In genomic region chr1:236795757-236796719, GRCh38 we compare ENCODE assay signal across 8 cellular contexts. TPM values are rescaled to one million over a fixed set of nuclear protein-coding genes. Genes with fewer than 3 reads are reported as not detected.
DNase-seq lines count a peak whose midpoint lies in the region; ATAC-seq, FAIRE-seq and TF ChIP-seq lines count a peak whose summit lies in the region.

No MANE protein-coding gene starts in this region.

- no peaks in the 10 kb centered on the region for H4K20me1 ChIP-seq in OCI-LY3 (ENCODE audit: insufficient read depth, low read length)

- no peaks in the 10 kb centered on the region for H3K9me3 ChIP-seq in A549
- no peaks in the 10 kb centered on the region for H3K9me3 ChIP-seq in OCI-LY3 (ENCODE audit: insufficient read depth, low read length)
- no peaks in the 10 kb centered on the region for H3K9me3 ChIP-seq in ascending aorta
- H3K9me3 ChIP-seq in iPS-18c (ENCODE audit: control insufficient read depth, insufficient read depth, low read length) = no peaks in the 10 kb centered on the region

- H3K36me3 ChIP-seq in OCI-LY3 (replicated peaks; ENCODE audit: low read depth, low read length) (no peaks in the 10 kb centered on the region), ascending aorta (no peaks in the 10 kb centered on the region)

- H3K4me1 ChIP-seq in A549 = peaks cover 9% of the 10 kb centered on the region; the same call in 1 of the 3 replicates
- peaks cover 21% of the 10 kb centered on the region for H3K4me1 ChIP-seq in OCI-LY3 (ENCODE audit: low read length)
- H3K4me1 ChIP-seq in ascending aorta = peaks cover 0 to 25% of the 10 kb centered on the region in 2 donors

- peak overlapping the region; percentile 88 for H2AFZ ChIP-seq in OCI-LY3 (ENCODE audit: low read depth, low read length)

- H3K27ac ChIP-seq in A549 (peak overlapping the region; percentile 82 to 97), OCI-LY3 (ENCODE audit: low read length) (peak overlapping the region; percentile 80), ascending aorta (peak overlapping the region; percentile 92 to 97)

- TF ChIP-seq EP300 in A549 (IDR thresholded peaks at IDR 0.05) = no peak

- DNase-seq in A549 (ENCODE audit: low read depth in 1 of 2, low spot score in 1 of 2) = no peak
- DNase-seq in GM18507 (ENCODE audit: extremely low spot score, insufficient read length, low read depth) = no peak
- no peak for DNase-seq in ascending aorta (ENCODE audit: low spot score in 2 of 2)
- peak in 3 of 4 experiments; percentile 23 to 67 (median 53) for DNase-seq in stimulated activated CD4-positive, alpha-beta T cell treated with anti-CD3 and anti-CD28 coated beads, Interleukin-1b, Interleukin-23, amount 100 ng/mL, for 24 hours (ENCODE audit: low read depth in 4 of 4, low spot score in 1 of 4)
- DNase-seq in 8988T = no peak

- FAIRE-seq in A549 (lab: Jason Lieb, UNC) (no peak), GM18507 (lab: Jason Lieb, UNC) (peak; percentile 56)

- H3K27me3 ChIP-seq in OCI-LY3 (ENCODE audit: low read depth, low read length) = no peaks in the 10 kb centered on the region; the same call in 1 of the 2 replicates
- H3K27me3 ChIP-seq in ascending aorta = no peaks in the 10 kb centered on the region

- TF ChIP-seq CTCF in A549 (IDR thresholded peaks at IDR 0.05) (no peak), OCI-LY3 (IDR thresholded peaks at IDR 0.05; ENCODE audit: low read depth, low read length) (no peak), ascending aorta (IDR thresholded peaks at IDR 0.05) (no peak)

- WGBS in A549 (ENCODE audit: missing lambda C conversion rate) = 7% methylated on average over 40 of the region's 41 CpGs

- intact Hi-C loops in ascending aorta (cut with DNase I) = loop anchor here (1.0 to 5.0 kb wide), 5 partner anchors 109 to 1294 kb away; partner anchors contain the start of genes ACTN2, B3GALNT2, ERO1B and HEATR1

- peaks cover 56% of the 10 kb centered on the region for H3K79me2 ChIP-seq in OCI-LY3 (ENCODE audit: low read length)

- no peak for TF ChIP-seq RAD21 in A549 (conservative IDR thresholded peaks at IDR 0.05 in 1 of 2, IDR thresholded peaks at IDR 0.05 in 1 of 2)

- peak; percentile 44 to 52 for ATAC-seq in A549
- ATAC-seq in HG02981 (IDR thresholded peaks at IDR 0.05; ENCODE audit: unreplicated experiment) = peak; percentile 21

- H3K4me3 ChIP-seq in A549 (peak overlapping the region; percentile 85), OCI-LY3 (ENCODE audit: low read length) (peak overlapping the region; percentile 88), ascending aorta (peak overlapping the region; percentile 89 to 96), iPS-18c (ENCODE audit: insufficient read depth, low read depth, low read length) (peak overlapping the region; percentile 80)

- POLR2A ChIA-PET in A549 (lab: Yijun Ruan, JAX) = no interaction called here

- H3K4me2 ChIP-seq in A549 = peak overlapping the region; percentile 87
- H3K4me2 ChIP-seq in OCI-LY3 (ENCODE audit: low read length) = peak overlapping the region; percentile 70

- CTCF ChIA-PET in A549 (lab: Yijun Ruan, JAX) = interaction anchor here (1.1 kb wide), 1 partner anchor 9 kb away, joined by 3 read pairs; no protein-coding TSS in a partner anchor

- peak overlapping the region; percentile 90 for H3K9ac ChIP-seq in OCI-LY3 (ENCODE audit: low read length)

- TF ChIP-seq POLR2A in A549 (IDR thresholded peaks at IDR 0.05; ENCODE audit: low read length) = no peak

TF ChIP-seq in A549, 52 proteins besides CTCF, POLR2A, EP300 and RAD21:
- TF ChIP-seq HDAC2 (IDR thresholded peaks at IDR 0.05) (no peak), CEBPB (IDR thresholded peaks at IDR 0.05) (0 out of 4 replicates have a peak, but pooled peaks of 1 of the 2 experiments have one; percentile 2)

RNA-seq across cellular contexts. Expression of gene MTR, which starts 0.9 kb away (rescaled TPM):
- polyA plus RNA-seq in A549 (2011; rRNA removed) = 12.7 and 14.4 TPM in 2 replicates
- polyA plus RNA-seq in A549 (2012; cell fraction: cytosol; rRNA removed) = 2.8 and 3.2 TPM in 2 replicates
- polyA plus RNA-seq in A549 (2012; cell fraction: nucleus; rRNA removed) = 6.7 and 7.8 TPM in 2 replicates
- polyA plus RNA-seq in A549 (2017; fragmentation: RNase III; extraction: RNeasy Plus Mini Kit Qiagen cat#74134 plus additional on column Dnase treatment) = 6.2 to 6.4 TPM (median 6.2 TPM) in 3 replicates
- 17.0 and 18.3 TPM in 2 replicates for polyA minus RNA-seq in A549 (2011; rRNA and poly(A)+ RNA removed)
- 36.1 TPM for total RNA-seq in ascending aorta

Comparison
In these comparisons a context has a peak if more than half of its experiments do, and no peak if none do; other contexts are left out.
1. DNase-seq: peak in stimulated activated CD4-positive, alpha-beta T cell treated with anti-CD3 and anti-CD28 coated beads, Interleukin-1b, Interleukin-23, amount 100 ng/mL, for 24 hours (3 of 4); none in A549 (0 of 2), GM18507 (single experiment), ascending aorta (0 of 2) and 8988T (single experiment).
2. Peak in every context shown above with its lines, with median percentiles within 50 percentile points of each other: H3K27ac ChIP-seq and H3K4me3 ChIP-seq.